In the genomic region with DNA sequence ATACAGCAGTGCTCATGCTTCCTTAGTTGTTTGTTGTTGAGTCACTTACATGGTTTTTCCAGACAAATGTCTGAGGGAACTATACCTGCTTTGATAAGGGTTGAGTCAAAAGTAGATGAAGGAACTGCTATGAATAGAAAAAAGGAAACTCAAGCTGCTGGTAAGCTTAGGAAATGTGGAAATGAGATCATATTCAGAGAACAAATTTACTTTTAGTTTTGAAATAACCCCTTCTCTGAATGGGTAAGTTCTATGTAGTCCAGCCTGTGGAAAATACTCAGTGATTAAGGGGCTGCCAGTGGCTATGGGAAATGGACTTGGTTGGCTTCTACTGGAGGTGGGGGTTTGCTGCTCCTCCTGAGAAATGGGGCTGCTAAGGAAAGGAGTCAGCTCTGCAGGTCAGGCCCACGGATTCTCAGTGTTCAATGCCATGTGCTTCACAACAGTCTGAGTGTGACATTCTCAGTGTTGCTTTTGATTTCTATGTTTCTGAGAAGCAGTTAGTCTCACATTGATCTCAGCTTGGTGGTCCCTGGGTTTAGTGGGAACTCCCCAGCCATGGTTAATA, we compare ENCODE assay signal across 8 cellular contexts. TPM values are rescaled to one million over a fixed set of nuclear protein-coding genes. Genes with fewer than 3 reads are reported as not detected.
A peak's percentile ranks its signal among the peaks of the same experiment; 100 is the strongest.
DNase-seq lines count a peak whose midpoint lies in the region; ATAC-seq and TF ChIP-seq lines count a peak whose summit lies in the region.

No MANE protein-coding gene starts in this region.

- in situ Hi-C loops in KBM-7 (cut with MboI; ENCODE audit: low pct_unique_long_range_greater_than_20kb, low sequenced_read_pairs) = no loop called here

- H3K4me1 ChIP-seq in left lung (peaks cover 8 to 46% of the 10 kb centered on the region in 2 donors), stomach (peaks cover 0 to 31% (median 14%) of the 10 kb centered on the region in 4 donors)

- no peak for TF ChIP-seq CTCF in left lung (IDR thresholded peaks at IDR 0.05)
- no peak for TF ChIP-seq CTCF in stomach (IDR thresholded peaks at IDR 0.05)

- H3K27me3 ChIP-seq in left lung (no peaks in the 10 kb centered on the region), stomach (no peaks in the 10 kb centered on the region)

- DNase-seq in left cardiac atrium = no peak
- DNase-seq in Right ventricle myocardium inferior (ENCODE audit: missing footprints) = no peak
- peak; percentile 74 for DNase-seq in activated CD8-positive, alpha-beta memory T cell treated with anti-CD3 and anti-CD28 coated beads, Interleukin-2, amount 50 U/mL, for 48 hours
- no peak for DNase-seq in left lung
- DNase-seq in stomach = no peak
- DNase-seq in KBM-7 = no peak
- DNase-seq in NCI-H1105 (lab: John Stamatoyannopoulos, UW) = no peak

- no peaks in the 10 kb centered on the region for H3K9me3 ChIP-seq in left lung
- H3K9me3 ChIP-seq in stomach = no peaks in the 10 kb centered on the region

- no peak for TF ChIP-seq POLR2A in stomach (IDR thresholded peaks at IDR 0.05)

- WGBS in stomach, 5 donors = 30 to 71% (median 61%) methylated on average over 1 of the region's 1 CpG; no CpG with 5 or more reads in 1 of the 5 donors

- H3K4me3 ChIP-seq in left lung = no peak overlapping the region
- no peak overlapping the region for H3K4me3 ChIP-seq in stomach

- no peaks in the 10 kb centered on the region for H3K36me3 ChIP-seq in left lung
- H3K36me3 ChIP-seq in stomach = no peaks in the 10 kb centered on the region

- intact Hi-C loops in left cardiac atrium (cut with DNase I) = no loop called here
- intact Hi-C loops in Right ventricle myocardium inferior (cut with DNase I) = no loop called here
- intact Hi-C loops in left lung (cut with DNase I) = no loop called here
- intact Hi-C loops in stomach (cut with DNase I; ENCODE audit: low total_unique reads) = loop anchor here (10.0 kb wide), 1 partner anchor 85 kb away; no protein-coding TSS in a partner anchor

- peak; percentile 3 to 70 for ATAC-seq in left cardiac atrium
- ATAC-seq in Right ventricle myocardium inferior = no peak
- ATAC-seq in HG03442 (IDR thresholded peaks at IDR 0.05; ENCODE audit: unreplicated experiment) = peak; percentile 57
- peak; percentile 65 for ATAC-seq in left lung

- H3K27ac ChIP-seq in left lung (peak overlapping the region; percentile 28 to 82), stomach (peak overlapping the region in 4 of 5 donors; percentile 23 to 78 (median 70))

- no peak for TF ChIP-seq EP300 in stomach (IDR thresholded peaks at IDR 0.05)

RNA-seq across cellular contexts. Expression of gene GLRX, which starts 47.7 kb away (rescaled TPM):
- total RNA-seq in left cardiac atrium = 10 to 100 TPM; 73.1 to 76.0 TPM
- total RNA-seq in Right ventricle myocardium inferior = 111 TPM
- total RNA-seq in left lung = 10 to 100 TPM; 60.3 to 98.1 TPM
- total RNA-seq in stomach = 10 to 100 TPM; 11.3 to 30.4 (median 14.0) TPM
- 100 to 1,000 TPM in 1 of 3 donors, 10 to 100 TPM in 2; 51.0 to 211 (median 65.7) TPM for polyA plus RNA-seq in stomach
